Comparison of ENCODE assay signal across 1 cellular context in the genomic region with DNA sequence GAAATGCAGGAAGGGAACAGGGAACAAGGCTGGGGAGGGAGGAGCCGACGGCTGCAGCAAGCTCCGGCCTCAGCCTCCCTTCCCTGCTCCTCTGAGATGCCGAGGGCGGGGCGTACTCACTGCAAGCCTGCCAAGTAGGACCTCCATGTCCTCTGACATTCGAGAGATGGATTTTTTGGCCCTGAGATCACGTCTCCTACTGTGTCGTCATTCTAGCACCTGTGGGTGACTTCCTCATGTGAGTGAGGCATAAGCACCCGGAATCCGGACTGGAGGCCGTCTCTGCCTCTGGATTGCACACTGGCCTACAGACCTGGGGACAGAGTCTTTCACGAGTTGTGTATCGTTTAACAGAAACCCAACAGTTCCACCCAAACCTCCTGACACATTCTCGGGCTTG.
A peak's percentile ranks its signal among the peaks of the same experiment; 100 is the strongest.
TF ChIP-seq lines count a peak whose summit lies in the region.

No MANE protein-coding gene starts in this region.

TF ChIP-seq in HepG2, 621 proteins besides CTCF, POLR2A, EP300 and RAD21:
- TF ChIP-seq, protein P1, sequence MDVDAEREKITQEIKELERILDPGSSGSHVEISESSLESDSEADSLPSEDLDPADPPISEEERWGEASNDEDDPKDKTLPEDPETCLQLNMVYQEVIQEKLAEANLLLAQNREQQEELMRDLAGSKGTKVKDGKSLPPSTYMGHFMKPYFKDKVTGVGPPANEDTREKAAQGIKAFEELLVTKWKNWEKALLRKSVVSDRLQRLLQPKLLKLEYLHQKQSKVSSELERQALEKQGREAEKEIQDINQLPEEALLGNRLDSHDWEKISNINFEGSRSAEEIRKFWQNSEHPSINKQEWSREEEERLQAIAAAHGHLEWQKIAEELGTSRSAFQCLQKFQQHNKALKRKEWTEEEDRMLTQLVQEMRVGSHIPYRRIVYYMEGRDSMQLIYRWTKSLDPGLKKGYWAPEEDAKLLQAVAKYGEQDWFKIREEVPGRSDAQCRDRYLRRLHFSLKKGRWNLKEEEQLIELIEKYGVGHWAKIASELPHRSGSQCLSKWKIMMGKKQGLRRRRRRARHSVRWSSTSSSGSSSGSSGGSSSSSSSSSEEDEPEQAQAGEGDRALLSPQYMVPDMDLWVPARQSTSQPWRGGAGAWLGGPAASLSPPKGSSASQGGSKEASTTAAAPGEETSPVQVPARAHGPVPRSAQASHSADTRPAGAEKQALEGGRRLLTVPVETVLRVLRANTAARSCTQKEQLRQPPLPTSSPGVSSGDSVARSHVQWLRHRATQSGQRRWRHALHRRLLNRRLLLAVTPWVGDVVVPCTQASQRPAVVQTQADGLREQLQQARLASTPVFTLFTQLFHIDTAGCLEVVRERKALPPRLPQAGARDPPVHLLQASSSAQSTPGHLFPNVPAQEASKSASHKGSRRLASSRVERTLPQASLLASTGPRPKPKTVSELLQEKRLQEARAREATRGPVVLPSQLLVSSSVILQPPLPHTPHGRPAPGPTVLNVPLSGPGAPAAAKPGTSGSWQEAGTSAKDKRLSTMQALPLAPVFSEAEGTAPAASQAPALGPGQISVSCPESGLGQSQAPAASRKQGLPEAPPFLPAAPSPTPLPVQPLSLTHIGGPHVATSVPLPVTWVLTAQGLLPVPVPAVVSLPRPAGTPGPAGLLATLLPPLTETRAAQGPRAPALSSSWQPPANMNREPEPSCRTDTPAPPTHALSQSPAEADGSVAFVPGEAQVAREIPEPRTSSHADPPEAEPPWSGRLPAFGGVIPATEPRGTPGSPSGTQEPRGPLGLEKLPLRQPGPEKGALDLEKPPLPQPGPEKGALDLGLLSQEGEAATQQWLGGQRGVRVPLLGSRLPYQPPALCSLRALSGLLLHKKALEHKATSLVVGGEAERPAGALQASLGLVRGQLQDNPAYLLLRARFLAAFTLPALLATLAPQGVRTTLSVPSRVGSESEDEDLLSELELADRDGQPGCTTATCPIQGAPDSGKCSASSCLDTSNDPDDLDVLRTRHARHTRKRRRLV (CRISPR knock-in tag; IDR thresholded peaks at IDR 0.05): no peak
- peak; percentile 7 for TF ChIP-seq AGO2 (optimal IDR thresholded peaks at IDR 0.05; ENCODE audit: low read depth, low read length)
- TF ChIP-seq, protein P2, sequence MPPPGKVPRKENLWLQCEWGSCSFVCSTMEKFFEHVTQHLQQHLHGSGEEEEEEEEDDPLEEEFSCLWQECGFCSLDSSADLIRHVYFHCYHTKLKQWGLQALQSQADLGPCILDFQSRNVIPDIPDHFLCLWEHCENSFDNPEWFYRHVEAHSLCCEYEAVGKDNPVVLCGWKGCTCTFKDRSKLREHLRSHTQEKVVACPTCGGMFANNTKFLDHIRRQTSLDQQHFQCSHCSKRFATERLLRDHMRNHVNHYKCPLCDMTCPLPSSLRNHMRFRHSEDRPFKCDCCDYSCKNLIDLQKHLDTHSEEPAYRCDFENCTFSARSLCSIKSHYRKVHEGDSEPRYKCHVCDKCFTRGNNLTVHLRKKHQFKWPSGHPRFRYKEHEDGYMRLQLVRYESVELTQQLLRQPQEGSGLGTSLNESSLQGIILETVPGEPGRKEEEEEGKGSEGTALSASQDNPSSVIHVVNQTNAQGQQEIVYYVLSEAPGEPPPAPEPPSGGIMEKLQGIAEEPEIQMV (CRISPR knock-in tag; IDR thresholded peaks at IDR 0.05; ENCODE audit: low read depth): no peak
- TF ChIP-seq SP2 (CRISPR knock-in tag; IDR thresholded peaks at IDR 0.05): no peak
- no peak for TF ChIP-seq ZNF569 (CRISPR knock-in tag; IDR thresholded peaks at IDR 0.05; ENCODE audit: borderline replicate concordance)
- TF ChIP-seq ZNF251 (CRISPR knock-in tag; IDR thresholded peaks at IDR 0.05): no peak
- TF ChIP-seq RFXAP (CRISPR knock-in tag; IDR thresholded peaks at IDR 0.05; ENCODE audit: borderline replicate concordance): no peak
TF ChIP-seq in HepG2: peak in this region for 1.
